Comparison of ENCODE assay signal across 21 cellular contexts in genomic region chr17:59244081-59244480, GRCh38. TPM values are rescaled to one million over a fixed set of nuclear protein-coding genes. Genes with fewer than 3 reads are reported as not detected.
A peak's percentile ranks its signal among the peaks of the same experiment; 100 is the strongest.
DNase-seq lines count a peak whose midpoint lies in the region; ATAC-seq, FAIRE-seq and TF ChIP-seq lines count a peak whose summit lies in the region.
"Had no signal": no experiment of that assay in that cellular context is flagged by ENCODE, and none has a peak within 500 bp of the region (broad histone marks: within the 10 kb centered on the region; RNA-seq: fewer than 3 reads in every experiment).

No MANE protein-coding gene starts in this region.

- H3K4me3 ChIP-seq in bronchial epithelial cell (ENCODE audit: low read depth, low read length) (no peak overlapping the region), small intestine (ENCODE audit: low read depth in 1 of 2, low read length in 2 of 2) (no peak overlapping the region)
- H3K4me3 ChIP-seq: BLaER1, HAP-1 had no signal

- no peak for ATAC-seq in HG03354 (IDR thresholded peaks at IDR 0.05; ENCODE audit: poor library complexity, severe bottlenecking, unreplicated experiment)
- ATAC-seq: CD8-positive, alpha-beta T cell had no signal

- no peaks in the 10 kb centered on the region for H3K4me1 ChIP-seq in small intestine (ENCODE audit: control insufficient read depth in 2 of 2, insufficient read depth in 1 of 2, low read depth in 1 of 2, low read length in 1 of 2)
- H3K4me1 ChIP-seq: BLaER1, HAP-1 had no signal

- H3K27ac ChIP-seq in small intestine (ENCODE audit: low read depth in 1 of 2, low read length in 1 of 2) = no peak overlapping the region
- H3K27ac ChIP-seq: 22Rv1, BLaER1, C4-2B had no signal

- no peak for TF ChIP-seq CTCF in bronchial epithelial cell (IDR thresholded peaks at IDR 0.05; ENCODE audit: insufficient read depth, low read length, severe bottlenecking)

- DNase-seq in HTR-8/SVneo (ENCODE audit: insufficient read length, low spot score) (no peak), bronchial epithelial cell (ENCODE audit: low read depth) (no peak), small intestine (peak; percentile 27), DMS114 treated with DMSO at 0.1 percent for 48 hours (lab: John Stamatoyannopoulos, UW; ENCODE audit: unreplicated experiment) (no peak), NCI-H1436 (lab: John Stamatoyannopoulos, UW) (no peak)
- DNase-seq: Calu3; CD4-positive, CD25-positive, alpha-beta regulatory T cell; CD8-positive, alpha-beta T cell; DMS153; DND-41; GOT3; HFFc6 had no signal

- H3K9me3 ChIP-seq in small intestine (ENCODE audit: control insufficient read depth, low read depth) = no peaks in the 10 kb centered on the region
- H3K9me3 ChIP-seq: BLaER1, HAP-1 had no signal

- peak; percentile 74 for FAIRE-seq in HTR-8/SVneo (lab: Jason Lieb, UNC)
- peak; percentile 50 for FAIRE-seq in bronchial epithelial cell (lab: Jason Lieb, UNC)
- FAIRE-seq in small intestine (lab: Jason Lieb, UNC) = no peak
- FAIRE-seq: A204.1, G401.6, GM12892, H54 had no signal

- H3K36me3 ChIP-seq in bronchial epithelial cell (ENCODE audit: control insufficient read depth, insufficient read depth, low read length) (no peaks in the 10 kb centered on the region), small intestine (ENCODE audit: control insufficient read depth in 2 of 2, insufficient read depth in 2 of 2, low read length in 2 of 2) (no peaks in the 10 kb centered on the region)
- H3K36me3 ChIP-seq: BLaER1, HAP-1 had no signal

- 83 to 87% (median 84%) methylated on average over 6 of the region's 6 CpGs for WGBS in small intestine, 3 donors

- H3K27me3 ChIP-seq in bronchial epithelial cell (ENCODE audit: control insufficient read depth, insufficient read depth, low read length) (no peaks in the 10 kb centered on the region), small intestine (ENCODE audit: control insufficient read depth in 2 of 2, insufficient read depth in 2 of 2, low read length in 2 of 2) (no peaks in the 10 kb centered on the region)
- H3K27me3 ChIP-seq: BLaER1 had no signal

RNA-seq across cellular contexts. Expression of gene GDPD1, which starts 23.8 kb away (rescaled TPM):
- total RNA-seq in bronchial epithelial cell = 1.6 and 2.6 TPM in 2 replicates
- polyA plus RNA-seq in small intestine = 1 to 10 TPM; 2.7 to 4.2 (median 4.0) TPM

RNA-seq across cellular contexts. Expression of gene SMG8, which starts 34.2 kb away (rescaled TPM):
- 19.5 and 19.7 TPM in 2 replicates for total RNA-seq in bronchial epithelial cell
- 1 to 10 TPM; 2.2 to 5.5 (median 3.0) TPM for polyA plus RNA-seq in small intestine
